9 cellular contexts compared by ENCODE assay signal in the genomic region with DNA sequence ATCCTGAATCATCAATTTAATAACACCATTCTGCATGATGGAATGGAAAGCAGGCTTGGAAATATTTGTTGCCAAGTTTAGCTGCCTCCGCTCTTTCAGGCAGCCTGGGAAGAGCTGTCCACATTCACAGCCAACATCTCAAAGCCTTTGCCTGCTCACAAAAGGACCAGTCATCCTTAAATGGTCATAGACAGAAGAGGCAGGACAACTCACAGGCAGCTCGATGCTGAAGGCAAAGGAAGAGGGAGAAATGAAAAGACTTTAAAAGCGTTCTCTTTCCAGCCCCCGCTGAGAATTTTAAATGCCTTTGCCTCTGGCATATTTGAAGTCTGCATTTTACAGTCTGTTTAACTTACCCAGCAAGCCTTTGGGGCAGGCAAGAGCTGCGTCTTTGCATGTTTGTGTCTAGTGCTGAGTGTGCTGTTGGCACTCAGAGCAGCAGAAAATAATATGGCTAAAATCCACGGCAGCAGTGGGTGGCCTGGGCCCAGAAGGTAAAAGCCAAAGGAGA.
A peak's percentile ranks its signal among the peaks of the same experiment; 100 is the strongest.
DNase-seq lines count a peak whose midpoint lies in the region; ATAC-seq and TF ChIP-seq lines count a peak whose summit lies in the region.
"Had no signal": no experiment of that assay in that cellular context is flagged by ENCODE, and none has a peak within 500 bp of the region (broad histone marks: within the 10 kb centered on the region; RNA-seq: fewer than 3 reads in every experiment).

No MANE protein-coding gene starts in this region.

- ATAC-seq in activated CD8-positive, alpha-beta T cell treated with anti-CD3 and anti-CD28 coated beads, Interleukin-2, amount 10 ng/mL, durations not matched to agents 7 days and 5 days, result no peak
- no peak for ATAC-seq in GM18870 (IDR thresholded peaks at IDR 0.05; ENCODE audit: unreplicated experiment)

- TF ChIP-seq CTCF in chondrocyte (IDR thresholded peaks at IDR 0.05), result no peak

- H3K36me3 Mint-ChIP-seq in chondrocyte (ENCODE audit: low read depth), result no peaks in the 10 kb centered on the region
- no peaks in the 10 kb centered on the region for H3K36me3 Mint-ChIP-seq in activated CD8-positive, alpha-beta T cell treated with anti-CD3 and anti-CD28 coated beads, Interleukin-2, amount 10 ng/mL, durations not matched to agents 7 days and 5 days (ENCODE audit: low read depth)

- CTCF ChIA-PET in activated CD8-positive, alpha-beta T cell treated with anti-CD3 and anti-CD28 coated beads, Interleukin-2, amount 10 ng/mL, durations not matched to agents 7 days and 5 days (lab: Charles Lee), result no interaction called here

- peaks cover 36% of the 10 kb centered on the region for H3K4me1 Mint-ChIP-seq in chondrocyte (ENCODE audit: low read depth)
- H3K4me1 Mint-ChIP-seq in activated CD8-positive, alpha-beta T cell treated with anti-CD3 and anti-CD28 coated beads, Interleukin-2, amount 10 ng/mL, durations not matched to agents 7 days and 5 days (ENCODE audit: low read depth), result no peaks in the 10 kb centered on the region

- DNase-seq in M059J (ENCODE audit: low read depth) (peak; percentile 33), chondrocyte (ENCODE audit: low spot score) (no peak), iris pigment epithelial cell (ENCODE audit: low read depth) (peak; percentile 34), superior temporal gyrus (ENCODE audit: extremely low spot score) (peak; percentile 82), T-helper 9 cell (no peak), kidney glomerular epithelial cell (lab: John Stamatoyannopoulos, UW) (no peak)
- DNase-seq in activated CD8-positive, alpha-beta T cell treated with anti-CD3 and anti-CD28 coated beads, Interleukin-2, amount 10 ng/mL, durations not matched to agents 7 days and 5 days, result no peak
- DNase-seq: NCI-H774 had no signal

- no peaks in the 10 kb centered on the region for H3K9me3 Mint-ChIP-seq in chondrocyte (ENCODE audit: low read depth)
- no peaks in the 10 kb centered on the region for H3K9me3 Mint-ChIP-seq in activated CD8-positive, alpha-beta T cell treated with anti-CD3 and anti-CD28 coated beads, Interleukin-2, amount 10 ng/mL, durations not matched to agents 7 days and 5 days (ENCODE audit: insufficient read depth)

- POLR2A ChIA-PET in activated CD8-positive, alpha-beta T cell treated with anti-CD3 and anti-CD28 coated beads, Interleukin-2, amount 10 ng/mL, durations not matched to agents 7 days and 5 days (lab: Charles Lee), result no interaction called here

- peak overlapping the region; percentile 79 for H3K27ac Mint-ChIP-seq in chondrocyte (ENCODE audit: unreplicated experiment)
- H3K27ac Mint-ChIP-seq in activated CD8-positive, alpha-beta T cell treated with anti-CD3 and anti-CD28 coated beads, Interleukin-2, amount 10 ng/mL, durations not matched to agents 7 days and 5 days, result no peak overlapping the region

- H3K27me3 Mint-ChIP-seq in chondrocyte (ENCODE audit: low read depth), result no peaks in the 10 kb centered on the region
- peaks cover 8% of the 10 kb centered on the region for H3K27me3 Mint-ChIP-seq in activated CD8-positive, alpha-beta T cell treated with anti-CD3 and anti-CD28 coated beads, Interleukin-2, amount 10 ng/mL, durations not matched to agents 7 days and 5 days (ENCODE audit: low read depth)

- peak overlapping the region; percentile 32 for H3K4me3 Mint-ChIP-seq in chondrocyte (ENCODE audit: unreplicated experiment)
- no peak overlapping the region for H3K4me3 Mint-ChIP-seq in activated CD8-positive, alpha-beta T cell treated with anti-CD3 and anti-CD28 coated beads, Interleukin-2, amount 10 ng/mL, durations not matched to agents 7 days and 5 days

Comparison
In these comparisons a context has a peak if more than half of its experiments do, and no peak if none do; other contexts are left out.
1. DNase-seq: peak in M059J (single experiment), iris pigment epithelial cell (single experiment) and superior temporal gyrus (single experiment); none in chondrocyte (single experiment), T-helper 9 cell (single experiment), activated CD8-positive, alpha-beta T cell treated with anti-CD3 and anti-CD28 coated beads, Interleukin-2, amount 10 ng/mL, durations not matched to agents 7 days and 5 days (single experiment) and kidney glomerular epithelial cell (single experiment).